In the genomic region with DNA sequence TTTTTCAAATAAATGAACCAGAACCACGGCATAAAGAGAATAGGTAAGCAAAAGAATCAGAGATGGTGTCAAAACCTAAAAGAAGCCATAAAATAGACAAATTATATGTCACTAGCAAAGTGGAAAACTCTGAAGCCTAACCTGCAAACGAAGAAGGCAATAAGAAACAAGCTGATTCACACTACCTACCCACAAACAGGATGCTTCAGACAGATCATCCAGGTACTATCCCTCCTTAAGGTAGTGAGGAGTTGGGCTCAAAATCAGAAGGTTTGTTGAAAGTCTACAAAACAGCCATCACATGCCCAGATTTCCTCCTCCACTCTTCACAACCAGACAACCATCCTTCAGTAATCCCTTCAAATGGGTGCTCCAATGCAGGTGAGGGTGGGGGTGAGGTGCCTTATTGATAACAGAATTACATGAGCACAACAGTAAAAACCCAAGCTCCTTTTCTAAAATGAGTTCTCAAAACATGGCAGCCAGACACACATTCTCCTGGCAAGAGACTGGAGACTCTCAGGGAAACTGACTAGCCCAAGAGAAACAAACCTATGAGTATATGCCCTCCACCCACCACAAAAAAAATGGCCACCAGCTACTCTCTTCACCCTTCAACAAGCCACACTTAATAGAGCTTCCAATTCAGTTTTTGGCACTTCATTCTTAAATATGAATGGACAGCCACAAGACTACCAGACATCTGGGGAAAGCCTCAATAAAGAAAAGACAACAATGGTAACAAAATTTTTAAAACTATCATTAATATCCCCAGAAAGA, we compare ENCODE assay signal across 24 cellular contexts. TPM values are rescaled to one million over a fixed set of nuclear protein-coding genes. Genes with fewer than 3 reads are reported as not detected.
DNase-seq lines count a peak whose midpoint lies in the region; ATAC-seq and TF ChIP-seq lines count a peak whose summit lies in the region.
"Had no signal": no experiment of that assay in that cellular context is flagged by ENCODE, and none has a peak within 500 bp of the region (broad histone marks: within the 10 kb centered on the region; RNA-seq: fewer than 3 reads in every experiment).

No MANE protein-coding gene starts in this region.

- no peaks in the 10 kb centered on the region for H3K36me3 ChIP-seq in stomach
- H3K36me3 ChIP-seq: cardiac muscle cell, sigmoid colon, vagina had no signal

- H3K4me3 Mint-ChIP-seq in natural killer cell: no peak overlapping the region
- no peak overlapping the region for H3K4me3 Mint-ChIP-seq in natural killer cell treated with Interleukin-12 subunit alpha and Interleukin-12 subunit beta and Interleukin-15 and Interleukin-18, amount 100 ng/mL, for 72 hours
- peak overlapping the region; percentile 35 for H3K4me3 Mint-ChIP-seq in activated T-helper 17 cell treated with anti-CD3 and anti-CD28 coated beads, Interleukin-2, amount 50 U/mL, for 72 hours

- no peaks in the 10 kb centered on the region for H3K9me3 Mint-ChIP-seq in natural killer cell
- no peaks in the 10 kb centered on the region for H3K9me3 Mint-ChIP-seq in natural killer cell treated with Interleukin-12 subunit alpha and Interleukin-12 subunit beta and Interleukin-15 and Interleukin-18, amount 100 ng/mL, for 72 hours
- H3K9me3 Mint-ChIP-seq in activated T-helper 17 cell treated with anti-CD3 and anti-CD28 coated beads, Interleukin-2, amount 50 U/mL, for 72 hours: no peaks in the 10 kb centered on the region

- 87 to 95% (median 92%) methylated on average over 2 of the region's 2 CpGs for WGBS in stomach, 5 donors

- H3K27ac Mint-ChIP-seq in natural killer cell: peak overlapping the region; percentile 56 to 62
- H3K27ac Mint-ChIP-seq in natural killer cell treated with Interleukin-12 subunit alpha and Interleukin-12 subunit beta and Interleukin-15 and Interleukin-18, amount 100 ng/mL, for 72 hours: no peak overlapping the region
- no peak overlapping the region for H3K27ac Mint-ChIP-seq in activated T-helper 17 cell treated with anti-CD3 and anti-CD28 coated beads, Interleukin-2, amount 50 U/mL, for 72 hours

- no peak for TF ChIP-seq POLR2A in stomach (IDR thresholded peaks at IDR 0.05)

- no peaks in the 10 kb centered on the region for H3K27me3 ChIP-seq in stomach
- H3K27me3 ChIP-seq: cardiac muscle cell, dorsolateral prefrontal cortex, sigmoid colon, vagina had no signal

- H3K27me3 Mint-ChIP-seq in natural killer cell (ENCODE audit: low read depth in 2 of 2): no peaks in the 10 kb centered on the region
- no peaks in the 10 kb centered on the region for H3K27me3 Mint-ChIP-seq in natural killer cell treated with Interleukin-12 subunit alpha and Interleukin-12 subunit beta and Interleukin-15 and Interleukin-18, amount 100 ng/mL, for 72 hours
- H3K27me3 Mint-ChIP-seq in activated T-helper 17 cell treated with anti-CD3 and anti-CD28 coated beads, Interleukin-2, amount 50 U/mL, for 72 hours: no peaks in the 10 kb centered on the region

- H3K4me3 ChIP-seq in stomach: no peak overlapping the region
- H3K4me3 ChIP-seq: cardiac muscle cell, dorsolateral prefrontal cortex, sigmoid colon, vagina had no signal

- ATAC-seq in natural killer cell: peak in 2 of 3 donors; percentile 35 to 53
- ATAC-seq in natural killer cell treated with Interleukin-12 subunit alpha and Interleukin-12 subunit beta and Interleukin-15 and Interleukin-18, amount 100 ng/mL, for 72 hours: no peak
- peak; percentile 98 for ATAC-seq in activated T-helper 17 cell treated with anti-CD3 and anti-CD28 coated beads, Interleukin-2, amount 50 U/mL, for 72 hours (replicated peaks)
- ATAC-seq: HCT116 had no signal

- H3K36me3 Mint-ChIP-seq in natural killer cell: no peaks in the 10 kb centered on the region
- H3K36me3 Mint-ChIP-seq in natural killer cell treated with Interleukin-12 subunit alpha and Interleukin-12 subunit beta and Interleukin-15 and Interleukin-18, amount 100 ng/mL, for 72 hours: no peaks in the 10 kb centered on the region
- H3K36me3 Mint-ChIP-seq in activated T-helper 17 cell treated with anti-CD3 and anti-CD28 coated beads, Interleukin-2, amount 50 U/mL, for 72 hours (ENCODE audit: low read depth): no peaks in the 10 kb centered on the region

- peaks cover 19 to 74% (median 47%) of the 10 kb centered on the region in 4 donors for H3K4me1 ChIP-seq in stomach

- TF ChIP-seq EP300 in stomach (IDR thresholded peaks at IDR 0.05): no peak

- intact Hi-C loops in natural killer cell (cut with micrococcal nuclease) (no loop called here), stomach (cut with DNase I; ENCODE audit: low total_unique reads) (no loop called here)

- H3K4me1 Mint-ChIP-seq in natural killer cell: peaks cover 65 to 70% of the 10 kb centered on the region in 2 donors
- H3K4me1 Mint-ChIP-seq in natural killer cell treated with Interleukin-12 subunit alpha and Interleukin-12 subunit beta and Interleukin-15 and Interleukin-18, amount 100 ng/mL, for 72 hours (ENCODE audit: low read depth in 2 of 2): peaks cover 44 to 71% of the 10 kb centered on the region in 2 donors
- H3K4me1 Mint-ChIP-seq in activated T-helper 17 cell treated with anti-CD3 and anti-CD28 coated beads, Interleukin-2, amount 50 U/mL, for 72 hours: peaks cover 38% of the 10 kb centered on the region

- no peak for TF ChIP-seq CTCF in natural killer cell (IDR thresholded peaks at IDR 0.05)
- TF ChIP-seq CTCF in stomach (IDR thresholded peaks at IDR 0.05): no peak

- no peaks in the 10 kb centered on the region for H3K9me3 ChIP-seq in stomach
- H3K9me3 ChIP-seq: sigmoid colon, SK-N-SH, vagina had no signal

- DNase-seq in natural killer cell (no peak), kidney tubule cell (ENCODE audit: low spot score) (peak; percentile 4), stomach (no peak), cortex of kidney (lab: John Stamatoyannopoulos, UW) (no peak), OCI-M2 (lab: John Stamatoyannopoulos, UW; ENCODE audit: unreplicated experiment) (no peak), MV-4-11 (lab: John Stamatoyannopoulos, UW) (no peak)
- no peak for DNase-seq in natural killer cell treated with Interleukin-12 subunit alpha and Interleukin-12 subunit beta and Interleukin-15 and Interleukin-18, amount 100 ng/mL, for 72 hours (ENCODE audit: low spot score)
- DNase-seq: activated CD8-positive, alpha-beta memory T cell treated with anti-CD3 and anti-CD28 coated beads, Interleukin-2, amount 50 U/mL, for 48 hours; COR-L47; dorsolateral prefrontal cortex; EL; left ventricle myocardium superior; NCI-H1105 treated with DMSO at 0.1 percent for 48 hours; NCI-H2171; NCI-H748 treated with DMSO at 0.1 percent for 48 hours; sigmoid colon; SK-N-SH; stimulated activated CD4-positive, alpha-beta T cell treated with anti-CD3 and anti-CD28 coated beads, Interleukin-1b, Interleukin-23, amount 100 ng/mL, for 48 hours; T1000 had no signal

- peak overlapping the region in 4 of 5 donors; percentile 2 to 49 (median 32) for H3K27ac ChIP-seq in stomach
- H3K27ac ChIP-seq: cardiac muscle cell, dorsolateral prefrontal cortex, KMS-11, vagina had no signal

RNA-seq across cellular contexts. Expression of a gene that starts 6.4 kb away (rescaled TPM):
- 10 to 100 TPM; 62.3 to 67.1 (median 63.1) TPM for total RNA-seq in natural killer cell
- total RNA-seq in natural killer cell treated with Interleukin-12 subunit alpha and Interleukin-12 subunit beta and Interleukin-15 and Interleukin-18, amount 100 ng/mL, for 72 hours: 10 to 100 TPM; 55.9 to 64.7 TPM
- 10 to 100 TPM; 29.2 to 47.9 TPM for total RNA-seq in activated T-helper 17 cell treated with anti-CD3 and anti-CD28 coated beads, Interleukin-2, amount 50 U/mL, for 72 hours
- 10 to 100 TPM; 28.4 to 88.4 (median 52.5) TPM for total RNA-seq in stomach
- polyA plus RNA-seq in stomach: 10 to 100 TPM in 1 of 3 donors, 1 to 10 TPM in 2; 6.7 to 10.1 (median 8.3) TPM

RNA-seq across cellular contexts. Expression of a gene that starts 55.8 kb away (rescaled TPM):
- total RNA-seq in natural killer cell (10 to 100 TPM; 23.8 to 41.1 (median 38.5) TPM), stomach (10 to 100 TPM in 4 of 5 donors, 1 to 10 TPM in 1; 1.4 to 42.6 (median 23.9) TPM)
- 10 to 100 TPM; 45.5 to 61.7 TPM for total RNA-seq in natural killer cell treated with Interleukin-12 subunit alpha and Interleukin-12 subunit beta and Interleukin-15 and Interleukin-18, amount 100 ng/mL, for 72 hours
- 10 to 100 TPM; 25.2 to 35.1 TPM for total RNA-seq in activated T-helper 17 cell treated with anti-CD3 and anti-CD28 coated beads, Interleukin-2, amount 50 U/mL, for 72 hours
- polyA plus RNA-seq in stomach: 10 to 100 TPM; 19.5 to 26.5 (median 21.4) TPM

RNA-seq across cellular contexts. Expression of a gene that starts 55.8 kb away (rescaled TPM):
- total RNA-seq in natural killer cell (10 to 100 TPM; 40.8 to 61.0 (median 51.8) TPM), stomach (10 to 100 TPM in 4 of 5 donors, 1 to 10 TPM in 1; 5.8 to 29.0 (median 26.1) TPM)
- 100 to 1,000 TPM in 1 of 2 donors, 10 to 100 TPM in 1; 56.4 to 110 TPM for total RNA-seq in natural killer cell treated with Interleukin-12 subunit alpha and Interleukin-12 subunit beta and Interleukin-15 and Interleukin-18, amount 100 ng/mL, for 72 hours
- 10 to 100 TPM; 26.0 to 44.0 TPM for total RNA-seq in activated T-helper 17 cell treated with anti-CD3 and anti-CD28 coated beads, Interleukin-2, amount 50 U/mL, for 72 hours
- 10 to 100 TPM in 2 of 3 donors, 1 to 10 TPM in 1; 9.2 to 11.2 (median 10.5) TPM for polyA plus RNA-seq in stomach

Comparison
In these comparisons a context has a peak if more than half of its experiments do, and no peak if none do; other contexts are left out.
1. ATAC-seq: peak in natural killer cell (2 of 3) and activated T-helper 17 cell treated with anti-CD3 and anti-CD28 coated beads, Interleukin-2, amount 50 U/mL, for 72 hours (single experiment); none in natural killer cell treated with Interleukin-12 subunit alpha and Interleukin-12 subunit beta and Interleukin-15 and Interleukin-18, amount 100 ng/mL, for 72 hours (0 of 2).
2. H3K27ac Mint-ChIP-seq: peak in natural killer cell (2 of 2); none in natural killer cell treated with Interleukin-12 subunit alpha and Interleukin-12 subunit beta and Interleukin-15 and Interleukin-18, amount 100 ng/mL, for 72 hours (0 of 2) and activated T-helper 17 cell treated with anti-CD3 and anti-CD28 coated beads, Interleukin-2, amount 50 U/mL, for 72 hours (single experiment).